In the genomic region with DNA sequence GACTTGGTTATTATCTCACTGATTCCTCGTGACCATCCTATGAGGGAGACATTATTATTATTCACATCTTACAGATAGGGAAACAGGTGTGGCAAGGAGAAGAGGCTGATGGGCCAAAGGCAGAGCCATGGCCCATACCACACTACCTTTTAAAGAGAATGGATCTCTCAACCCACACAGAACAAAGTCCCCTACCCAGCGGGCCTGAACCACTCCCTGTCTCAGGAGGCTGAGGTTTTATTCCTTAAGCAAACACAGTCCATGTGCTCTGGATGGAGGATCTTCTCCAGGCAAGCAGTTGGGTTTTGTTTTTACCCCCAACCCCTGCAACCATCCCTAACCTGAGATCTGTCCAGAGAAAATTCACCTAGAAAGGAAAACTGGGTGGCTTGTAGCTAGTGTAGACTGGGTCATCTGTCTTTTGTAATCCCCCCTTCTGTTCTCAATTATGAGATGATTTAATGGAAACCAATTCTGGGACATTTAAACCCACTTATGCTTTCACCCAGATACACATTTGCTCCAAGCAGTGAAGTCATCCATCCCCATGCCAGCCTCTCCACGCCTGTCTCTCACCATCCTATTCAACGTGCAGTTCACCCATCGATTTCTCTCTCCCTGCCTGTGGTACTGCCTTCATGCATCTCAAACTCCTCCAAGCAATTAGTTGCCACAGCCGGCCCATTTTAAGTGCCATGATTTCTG, we compare ENCODE assay signal across 1 cellular context.
TF ChIP-seq lines count a peak whose summit lies in the region.

No MANE protein-coding gene starts in this region.

TF ChIP-seq in SK-N-SH, 30 proteins besides CTCF, POLR2A, EP300 and RAD21:
- no peak for TF ChIP-seq CHD2 (IDR thresholded peaks at IDR 0.05; ENCODE audit: low read length, partially characterized antibody)
- peak; percentile 72 for TF ChIP-seq MXI1 (IDR thresholded peaks at IDR 0.05; ENCODE audit: low read depth, low read length)
TF ChIP-seq in SK-N-SH: peak in this region for 1.
